ENCODE assay signal across 2 cellular contexts in genomic region chr18:74283646-74284045, GRCh38.
TF ChIP-seq lines count a peak whose summit lies in the region.

No MANE protein-coding gene starts in this region.

TF ChIP-seq in H1, 55 proteins besides CTCF, POLR2A, EP300 and RAD21:
- TF ChIP-seq YY1 (IDR thresholded peaks at IDR 0.05; ENCODE audit: low read depth, low read length), result no peak
- TF ChIP-seq CBX8 (IDR thresholded peaks at IDR 0.05; ENCODE audit: borderline replicate concordance, low read depth, low read length), result no peak
- TF ChIP-seq, protein P1, sequence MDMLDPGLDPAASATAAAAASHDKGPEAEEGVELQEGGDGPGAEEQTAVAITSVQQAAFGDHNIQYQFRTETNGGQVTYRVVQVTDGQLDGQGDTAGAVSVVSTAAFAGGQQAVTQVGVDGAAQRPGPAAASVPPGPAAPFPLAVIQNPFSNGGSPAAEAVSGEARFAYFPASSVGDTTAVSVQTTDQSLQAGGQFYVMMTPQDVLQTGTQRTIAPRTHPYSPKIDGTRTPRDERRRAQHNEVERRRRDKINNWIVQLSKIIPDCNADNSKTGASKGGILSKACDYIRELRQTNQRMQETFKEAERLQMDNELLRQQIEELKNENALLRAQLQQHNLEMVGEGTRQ (IDR thresholded peaks at IDR 0.05; ENCODE audit: low read length), result no peak

TF ChIP-seq in HEK293T, 16 proteins besides CTCF, POLR2A, EP300 and RAD21:
- TF ChIP-seq SUZ12 (IDR thresholded peaks at IDR 0.05) (no peak), FOXK2 (IDR thresholded peaks at IDR 0.05) (no peak), NFRKB (IDR thresholded peaks at IDR 0.05) (no peak), L3MBTL2 (conservative IDR thresholded peaks at IDR 0.05) (no peak), ARNT (IDR thresholded peaks at IDR 0.05) (no peak), ZNF384 (IDR thresholded peaks at IDR 0.05) (no peak), LEF1 (IDR thresholded peaks at IDR 0.05; ENCODE audit: borderline replicate concordance) (no peak), TARDBP (IDR thresholded peaks at IDR 0.05) (no peak), SP1 (IDR thresholded peaks at IDR 0.05) (no peak), FOXM1 (IDR thresholded peaks at IDR 0.05; ENCODE audit: borderline replicate concordance) (no peak), CTBP1 (IDR thresholded peaks at IDR 0.05; ENCODE audit: borderline replicate concordance) (no peak), ELF4 (IDR thresholded peaks at IDR 0.05) (no peak), BHLHE40 (IDR thresholded peaks at IDR 0.05; ENCODE audit: borderline replicate concordance) (no peak)
- TF ChIP-seq, protein P2, sequence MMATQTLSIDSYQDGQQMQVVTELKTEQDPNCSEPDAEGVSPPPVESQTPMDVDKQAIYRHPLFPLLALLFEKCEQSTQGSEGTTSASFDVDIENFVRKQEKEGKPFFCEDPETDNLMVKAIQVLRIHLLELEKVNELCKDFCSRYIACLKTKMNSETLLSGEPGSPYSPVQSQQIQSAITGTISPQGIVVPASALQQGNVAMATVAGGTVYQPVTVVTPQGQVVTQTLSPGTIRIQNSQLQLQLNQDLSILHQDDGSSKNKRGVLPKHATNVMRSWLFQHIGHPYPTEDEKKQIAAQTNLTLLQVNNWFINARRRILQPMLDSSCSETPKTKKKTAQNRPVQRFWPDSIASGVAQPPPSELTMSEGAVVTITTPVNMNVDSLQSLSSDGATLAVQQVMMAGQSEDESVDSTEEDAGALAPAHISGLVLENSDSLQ (IDR thresholded peaks at IDR 0.05), result no peak
